ENCODE assay signal across 12 cellular contexts in the genomic region with DNA sequence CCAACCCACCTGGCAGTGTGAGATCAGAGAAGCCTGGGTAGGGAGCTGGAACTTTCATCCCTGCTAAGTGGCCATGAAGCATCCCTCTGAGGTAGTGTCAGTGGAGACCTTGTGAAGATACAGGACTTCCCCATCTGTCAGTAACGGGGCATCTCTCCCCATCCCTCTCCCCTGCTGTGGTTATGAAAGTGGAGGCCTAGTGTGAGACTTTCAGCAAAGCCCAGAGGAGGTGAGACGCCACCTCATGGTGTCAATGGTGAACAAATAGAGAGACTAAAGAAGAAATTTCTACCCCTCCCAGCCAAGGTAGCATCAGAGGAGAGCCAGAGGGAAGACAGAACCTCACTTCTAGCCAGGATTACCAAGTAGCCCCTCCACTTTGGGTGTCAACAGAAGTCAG.
DNase-seq lines count a peak whose midpoint lies in the region; ATAC-seq and TF ChIP-seq lines count a peak whose summit lies in the region.
"Had no signal": no experiment of that assay in that cellular context is flagged by ENCODE, and none has a peak within 500 bp of the region (broad histone marks: within the 10 kb centered on the region; RNA-seq: fewer than 3 reads in every experiment).

No MANE protein-coding gene starts in this region.

- CTCF ChIA-PET in HEK293T (lab: Yijun Ruan, JAX), result no interaction called here

- no peak overlapping the region for H3K4me3 ChIP-seq in WERI-Rb-1 (ENCODE audit: low read depth, low read length)

- H3K27ac ChIP-seq in WERI-Rb-1, result no peak overlapping the region

- ATAC-seq in GM18498 (IDR thresholded peaks at IDR 0.05; ENCODE audit: unreplicated experiment) (peak; percentile 97), GM19467 (IDR thresholded peaks at IDR 0.05; ENCODE audit: unreplicated experiment) (peak; percentile 73), HG03025 (IDR thresholded peaks at IDR 0.05; ENCODE audit: low FRiP score, unreplicated experiment) (peak; percentile 53)
- ATAC-seq: stimulated activated naive CD8-positive, alpha-beta T cell treated with anti-CD3 and anti-CD28 coated beads, Interleukin-15, Interleukin-2, amounts not matched to agents 100 U/mL and 50 U/mL, for 24 hours had no signal

- no peaks in the 10 kb centered on the region for H3K27me3 ChIP-seq in WERI-Rb-1 (ENCODE audit: insufficient read depth, low read depth, severe bottlenecking)
- H3K27me3 ChIP-seq: BE2C had no signal

- TF ChIP-seq CTCF in WERI-Rb-1 (IDR thresholded peaks at IDR 0.05; ENCODE audit: low read depth, low read length), result no peak

- no peaks in the 10 kb centered on the region for H3K36me3 ChIP-seq in WERI-Rb-1
- H3K36me3 ChIP-seq: BE2C had no signal

- no peaks in the 10 kb centered on the region for H3K9me3 ChIP-seq in WERI-Rb-1 (ENCODE audit: severe bottlenecking)
- H3K9me3 ChIP-seq: BE2C had no signal

- intact Hi-C loops in posterior vena cava (cut with DNase I), result no loop called here

- POLR2A ChIA-PET in HEK293T (lab: Yijun Ruan, JAX), result no interaction called here

- DNase-seq in WERI-Rb-1 (peak; percentile 18), HEK293T (ENCODE audit: extremely low spot score) (no peak), NCI-H187 (lab: John Stamatoyannopoulos, UW) (no peak), DMS79 (lab: John Stamatoyannopoulos, UW) (no peak), posterior vena cava (ENCODE audit: low spot score) (no peak)
- DNase-seq: activated T-cell treated with anti-CD3 and anti-CD28 coated beads, Interleukin-2, amount 50 U/mL, for 1 hour; amniotic stem cell; BE2C; stimulated activated naive CD8-positive, alpha-beta T cell treated with anti-CD3 and anti-CD28 coated beads, Interleukin-15, Interleukin-2, amounts not matched to agents 100 U/mL and 50 U/mL, for 24 hours had no signal

TF ChIP-seq in HEK293T, 16 proteins besides CTCF, POLR2A, EP300 and RAD21:
- TF ChIP-seq CTBP1 (IDR thresholded peaks at IDR 0.05; ENCODE audit: borderline replicate concordance) (no peak), FOXM1 (IDR thresholded peaks at IDR 0.05; ENCODE audit: borderline replicate concordance) (no peak), TARDBP (IDR thresholded peaks at IDR 0.05) (no peak), FOXA1 (IDR thresholded peaks at IDR 0.05) (no peak), FOXK2 (IDR thresholded peaks at IDR 0.05) (no peak), L3MBTL2 (conservative IDR thresholded peaks at IDR 0.05) (no peak), SP1 (IDR thresholded peaks at IDR 0.05) (no peak), ELF4 (IDR thresholded peaks at IDR 0.05) (no peak), ZNF384 (IDR thresholded peaks at IDR 0.05) (no peak), ARNT (IDR thresholded peaks at IDR 0.05) (no peak)
- TF ChIP-seq, protein P1, sequence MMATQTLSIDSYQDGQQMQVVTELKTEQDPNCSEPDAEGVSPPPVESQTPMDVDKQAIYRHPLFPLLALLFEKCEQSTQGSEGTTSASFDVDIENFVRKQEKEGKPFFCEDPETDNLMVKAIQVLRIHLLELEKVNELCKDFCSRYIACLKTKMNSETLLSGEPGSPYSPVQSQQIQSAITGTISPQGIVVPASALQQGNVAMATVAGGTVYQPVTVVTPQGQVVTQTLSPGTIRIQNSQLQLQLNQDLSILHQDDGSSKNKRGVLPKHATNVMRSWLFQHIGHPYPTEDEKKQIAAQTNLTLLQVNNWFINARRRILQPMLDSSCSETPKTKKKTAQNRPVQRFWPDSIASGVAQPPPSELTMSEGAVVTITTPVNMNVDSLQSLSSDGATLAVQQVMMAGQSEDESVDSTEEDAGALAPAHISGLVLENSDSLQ (IDR thresholded peaks at IDR 0.05), result no peak
